9 cellular contexts compared by ENCODE assay signal in the genomic region with DNA sequence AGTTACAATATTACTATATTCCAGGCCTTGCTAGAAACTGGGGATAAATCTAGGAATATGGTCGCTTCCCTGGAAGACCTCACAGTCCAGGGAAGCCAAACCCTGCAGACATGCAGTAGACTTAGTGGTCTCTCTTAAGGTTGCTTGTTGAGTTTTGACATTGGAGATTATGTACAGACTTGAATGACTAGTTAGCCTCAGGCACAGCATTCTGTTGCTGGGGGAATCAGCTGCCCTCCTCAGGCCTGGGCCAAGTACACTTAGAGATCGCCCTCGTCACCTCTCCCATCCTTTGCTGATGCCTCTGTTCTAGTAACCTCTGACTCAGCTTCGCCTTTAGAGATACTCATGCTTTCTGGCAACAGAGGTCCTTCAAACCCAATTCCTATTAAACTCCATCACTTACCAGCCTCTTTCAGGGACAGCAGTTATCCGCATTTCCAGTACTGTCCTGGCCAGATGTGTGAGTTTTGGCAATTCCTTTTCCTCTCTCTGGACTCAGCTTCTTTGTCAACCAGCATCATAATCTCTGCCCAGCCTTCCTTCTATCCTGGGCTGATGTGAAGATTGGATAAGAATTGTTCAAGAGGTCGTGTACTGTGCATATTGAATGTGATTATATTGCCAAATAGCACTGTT. TPM values are rescaled to one million over a fixed set of nuclear protein-coding genes. Genes with fewer than 3 reads are reported as not detected.
A peak's percentile ranks its signal among the peaks of the same experiment; 100 is the strongest.
DNase-seq lines count a peak whose midpoint lies in the region; ATAC-seq and TF ChIP-seq lines count a peak whose summit lies in the region.
"Had no signal": no experiment of that assay in that cellular context is flagged by ENCODE, and none has a peak within 500 bp of the region (broad histone marks: within the 10 kb centered on the region; RNA-seq: fewer than 3 reads in every experiment).

No MANE protein-coding gene starts in this region.

- H3K36me3 ChIP-seq in Peyer's patch (peaks cover 0 to 10% (median 0%) of the 10 kb centered on the region in 3 donors), rectal smooth muscle tissue (ENCODE audit: control insufficient read depth, insufficient read depth, low read length) (peaks cover 2% of the 10 kb centered on the region), aorta (ENCODE audit: control insufficient read depth in 1 of 2, insufficient read depth in 2 of 2, low read length in 1 of 2) (no peaks in the 10 kb centered on the region)

- H3K27me3 ChIP-seq in Peyer's patch (no peaks in the 10 kb centered on the region), rectal smooth muscle tissue (ENCODE audit: control insufficient read depth, insufficient read depth, low read length) (no peaks in the 10 kb centered on the region), aorta (ENCODE audit: control insufficient read depth in 1 of 2, insufficient read depth in 2 of 2, low read length in 1 of 2) (no peaks in the 10 kb centered on the region)

- H3K4me3 ChIP-seq in Peyer's patch (peak overlapping the region in 3 of 4 donors; percentile 70 to 83 (median 72)), rectal smooth muscle tissue (ENCODE audit: low read length) (peak overlapping the region; percentile 3), aorta (ENCODE audit: low read length in 2 of 2) (no peak overlapping the region)

- peak overlapping the region; percentile 92 to 99 (median 96) for H3K27ac ChIP-seq in Peyer's patch
- peak overlapping the region; percentile 97 for H3K27ac ChIP-seq in rectal smooth muscle tissue (ENCODE audit: low read depth, low read length)
- H3K27ac ChIP-seq in aorta (ENCODE audit: low read depth in 1 of 2, low read length in 2 of 2), result peak overlapping the region in 1 of 2 donors; percentile 72

- intact Hi-C loops in aorta (cut with DNase I), result loop anchor here (2.0 to 10.0 kb wide), 2 partner anchors 122 to 184 kb away; a partner anchor contains a TSS

- H3K9ac ChIP-seq in rectal smooth muscle tissue (ENCODE audit: low read length), result no peak overlapping the region

- H3K4me1 ChIP-seq in Peyer's patch, result peaks cover 0 to 15% (median 3%) of the 10 kb centered on the region in 4 donors
- H3K4me1 ChIP-seq in rectal smooth muscle tissue (ENCODE audit: control insufficient read depth, insufficient read depth, low read length), result peaks cover 16% of the 10 kb centered on the region
- no peaks in the 10 kb centered on the region for H3K4me1 ChIP-seq in aorta (ENCODE audit: control insufficient read depth in 1 of 2, insufficient read depth in 2 of 2, low read length in 2 of 2)

- no peak for ATAC-seq in aorta (ENCODE audit: low FRiP score)
- no peak for ATAC-seq in HG02623 (IDR thresholded peaks at IDR 0.05; ENCODE audit: unreplicated experiment)
- ATAC-seq in HG02571 (IDR thresholded peaks at IDR 0.05; ENCODE audit: unreplicated experiment), result no peak

- H3K9me3 ChIP-seq in Peyer's patch (no peaks in the 10 kb centered on the region), aorta (ENCODE audit: control insufficient read depth, low read length) (no peaks in the 10 kb centered on the region)

- DNase-seq in GM04503 (ENCODE audit: low read depth), result peak; percentile 77
- no peak for DNase-seq in Peyer's patch
- peak; percentile 37 to 54 for DNase-seq in erythroblast (lab: John Stamatoyannopoulos, UW)
- DNase-seq in aorta, result no peak
- no peak for DNase-seq in activated CD8-positive, alpha-beta memory T cell treated with anti-CD3 and anti-CD28 coated beads, Interleukin-2, amount 50 U/mL, for 4 hours

- TF ChIP-seq POLR2A in Peyer's patch (IDR thresholded peaks at IDR 0.05) (no peak), erythroblast (IDR thresholded peaks at IDR 0.05; ENCODE audit: low read length) (no peak)

- WGBS in aorta, 2 donors, result 97% methylated on average over 6 of the region's 6 CpGs

- TF ChIP-seq CTCF in Peyer's patch (IDR thresholded peaks at IDR 0.05), result no peak

RNA-seq across cellular contexts. Expression of a gene that starts 0.8 kb away (rescaled TPM):
- total RNA-seq in Peyer's patch (10 to 100 TPM; 24.5 to 56.1 (median 43.0) TPM), aorta (10 to 100 TPM; 24.6 to 24.7 TPM)
- 10 to 100 TPM; 48.5 to 71.6 TPM for polyA plus RNA-seq in aorta

RNA-seq across cellular contexts. Expression of a gene that starts 7.6 kb away (rescaled TPM):
- not detected for total RNA-seq in Peyer's patch
- total RNA-seq in aorta, result not detected
- not detected for polyA plus RNA-seq in aorta
- total RNA-seq: activated CD8-positive, alpha-beta memory T cell treated with anti-CD3 and anti-CD28 coated beads for 36 hours had no signal

RNA-seq across cellular contexts. Expression of a gene that starts 10.2 kb away (rescaled TPM):
- total RNA-seq in Peyer's patch, result 100 to 1,000 TPM in 1 of 4 donors, 10 to 100 TPM in 3; 86.6 to 132 (median 88.1) TPM
- 10 to 100 TPM; 61.1 to 62.6 TPM for total RNA-seq in aorta
- polyA plus RNA-seq in aorta, result 100 to 1,000 TPM; 100 to 160 TPM

RNA-seq across cellular contexts. Expression of a gene that starts 22.2 kb away (rescaled TPM):
- total RNA-seq in Peyer's patch (not detected), aorta (1 to 10 TPM in 1 of 2 donors, not detected in 1; 4.7 TPM)
- not detected for polyA plus RNA-seq in aorta
- total RNA-seq: activated CD8-positive, alpha-beta memory T cell treated with anti-CD3 and anti-CD28 coated beads for 36 hours had no signal

RNA-seq across cellular contexts. Expression of a gene that starts 32.6 kb away (rescaled TPM):
- total RNA-seq in Peyer's patch, result 1 to 10 TPM; 2.8 to 7.4 (median 6.0) TPM
- total RNA-seq in aorta, result 1 to 10 TPM; 6.6 to 8.5 TPM
- 10 to 100 TPM in 1 of 2 donors, 1 to 10 TPM in 1; 8.6 to 12.8 TPM for polyA plus RNA-seq in aorta

Comparison
In these comparisons a context has a peak if more than half of its experiments do, and no peak if none do; other contexts are left out.
1. DNase-seq: peak in GM04503 (single experiment) and erythroblast (2 of 2); none in Peyer's patch (0 of 3), aorta (0 of 2) and activated CD8-positive, alpha-beta memory T cell treated with anti-CD3 and anti-CD28 coated beads, Interleukin-2, amount 50 U/mL, for 4 hours (single experiment).
2. H3K4me3 ChIP-seq: peak in Peyer's patch (3 of 4) and rectal smooth muscle tissue (single experiment); none in aorta (0 of 2).